Comparison of ENCODE assay signal across 9 cellular contexts in the genomic region with DNA sequence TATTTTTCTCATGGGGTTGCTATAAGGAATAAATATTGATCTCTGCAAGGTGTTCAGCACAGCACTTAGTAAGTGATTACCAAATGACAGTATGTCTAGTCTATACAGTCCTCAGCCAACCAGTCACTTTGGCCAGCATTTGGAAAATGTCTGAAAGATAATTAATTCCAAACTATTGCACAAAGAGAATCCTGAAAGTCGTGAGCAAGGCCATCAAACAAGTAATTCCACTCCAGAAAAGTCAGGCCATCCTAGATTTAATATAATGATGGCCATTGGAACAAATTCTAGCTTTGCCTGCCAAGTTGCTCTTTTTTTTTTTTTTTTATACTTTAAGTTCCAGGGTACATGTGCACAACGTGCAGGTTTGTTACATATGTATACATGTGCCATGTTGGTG.
"Had no signal": no experiment of that assay in that cellular context is flagged by ENCODE, and none has a peak within 500 bp of the region (broad histone marks: within the 10 kb centered on the region; RNA-seq: fewer than 3 reads in every experiment).

No MANE protein-coding gene starts in this region.

- H2AFZ ChIP-seq: GM23248, GM23338 had no signal

- H3K27ac Mint-ChIP-seq: GM23338, H9, HFFc6 had no signal

- H3K9me3 ChIP-seq: HAP-1 had no signal

- ATAC-seq: GM23338, HCT116 had no signal

- DNase-seq: GM23248, GOT3, H7, H9, HCEC 1CT, HFFc6 had no signal

- H3K4me2 ChIP-seq: GM23338 had no signal

- H3K36me3 ChIP-seq: HAP-1 had no signal

- H3K9me3 Mint-ChIP-seq: GM23338, H9, HFFc6 had no signal

- H3K27ac ChIP-seq: GM23248 had no signal

- H3K9ac ChIP-seq: GM23248 had no signal

- H3K4me3 Mint-ChIP-seq: GM23338, H9, HFFc6 had no signal

- H3K4me3 ChIP-seq: GM23248, GM23338, HAP-1 had no signal
